29 cellular contexts compared by ENCODE assay signal in the genomic region with DNA sequence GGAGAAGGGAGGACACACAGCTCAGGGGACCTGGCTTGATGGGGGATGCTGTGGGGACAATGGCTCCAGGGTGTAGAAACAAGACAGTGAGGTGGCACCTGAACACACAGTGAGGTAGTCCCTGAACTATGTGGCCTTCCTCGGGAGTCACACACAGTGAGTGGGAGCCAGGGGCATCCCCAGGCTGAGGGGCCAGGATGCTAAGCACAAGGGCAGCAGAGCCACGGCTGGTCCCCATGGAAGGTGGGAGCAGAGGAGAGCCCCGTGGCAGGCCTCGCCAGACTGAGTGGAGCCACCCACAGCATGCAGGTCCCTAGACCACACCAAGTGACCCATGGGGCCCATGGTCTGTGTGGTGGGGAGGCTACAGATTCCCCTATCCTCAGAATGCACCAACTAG. TPM values are rescaled to one million over a fixed set of nuclear protein-coding genes. Genes with fewer than 3 reads are reported as not detected.
DNase-seq lines count a peak whose midpoint lies in the region; ATAC-seq, FAIRE-seq and TF ChIP-seq lines count a peak whose summit lies in the region.
"Had no signal": no experiment of that assay in that cellular context is flagged by ENCODE, and none has a peak within 500 bp of the region (broad histone marks: within the 10 kb centered on the region; RNA-seq: fewer than 3 reads in every experiment).

No MANE protein-coding gene starts in this region.

- H4K20me1 ChIP-seq in DND-41 (ENCODE audit: insufficient read depth, low read length) = no peaks in the 10 kb centered on the region
- no peaks in the 10 kb centered on the region for H4K20me1 ChIP-seq in osteoblast (ENCODE audit: insufficient read depth, low read length)
- H4K20me1 ChIP-seq: BLaER1 had no signal

- peak overlapping the region; percentile 0; the same call in 1 of the 2 replicates for H3K27ac ChIP-seq in DND-41 (ENCODE audit: low read length)
- no peak overlapping the region for H3K27ac ChIP-seq in kidney (ENCODE audit: low read depth in 2 of 2, low read length in 2 of 2)
- H3K27ac ChIP-seq in osteoblast (ENCODE audit: low read depth, low read length) = no peak overlapping the region
- H3K27ac ChIP-seq: BLaER1 had no signal

- H3K4me3 ChIP-seq in DND-41 (ENCODE audit: low read depth in 1 of 2, low read length in 2 of 2) (no peak overlapping the region), kidney (ENCODE audit: low read length in 2 of 2) (no peak overlapping the region), osteoblast (ENCODE audit: insufficient read depth, low read length) (no peak overlapping the region)
- H3K4me3 ChIP-seq: BLaER1, GM12878 had no signal

- H2AFZ ChIP-seq in DND-41 (ENCODE audit: low read depth, low read length) (no peak overlapping the region), osteoblast (ENCODE audit: low read length) (no peak overlapping the region)

- intact Hi-C loops in kidney (cut with DNase I) = loop anchor here (5.0 kb wide), 1 partner anchor 120 kb away; no protein-coding TSS in a partner anchor

- H3K79me2 ChIP-seq in DND-41 (ENCODE audit: insufficient read depth, low read length) (no peaks in the 10 kb centered on the region), osteoblast (ENCODE audit: insufficient read depth, low read length) (no peaks in the 10 kb centered on the region)

- no peaks in the 10 kb centered on the region for H3K27me3 ChIP-seq in DND-41 (ENCODE audit: insufficient read depth, low read length, poor library complexity)
- peaks cover 17% of the 10 kb centered on the region for H3K27me3 ChIP-seq in osteoblast (ENCODE audit: insufficient read depth, low read length)
- H3K27me3 ChIP-seq: BE2C, BLaER1 had no signal

- DNase-seq in DND-41 (no peak), kidney (peak; percentile 71), osteoblast (ENCODE audit: insufficient read length, low spot score, missing footprints) (peak; percentile 54), NAMALWA (ENCODE audit: low spot score) (no peak)
- DNase-seq in stimulated activated CD4-positive, alpha-beta T cell treated with anti-CD3 and anti-CD28 coated beads, Interleukin-12 subunit alpha, Interleukin-12 subunit beta, amount 100 ng/mL, for 4 hours = no peak
- DNase-seq: 8988T; ACHN; BE2C; C1 segment of cervical spinal cord; Calu3; CD4-positive, alpha-beta memory T cell; CD4-positive, CD25-positive, alpha-beta regulatory T cell; CD8-positive, alpha-beta memory T cell; COR-L47; DMS79 treated with DMSO at 0.1 percent for 48 hours; EL; GDM1 had no signal

- peaks cover 28% of the 10 kb centered on the region for H3K4me1 ChIP-seq in DND-41 (ENCODE audit: insufficient read depth, low read length)
- H3K4me1 ChIP-seq in kidney (ENCODE audit: control insufficient read depth in 1 of 2, insufficient read depth in 1 of 2, low read depth in 1 of 2, low read length in 2 of 2) = peaks cover 0 to 2% of the 10 kb centered on the region in 2 donors
- no peaks in the 10 kb centered on the region for H3K4me1 ChIP-seq in osteoblast (ENCODE audit: insufficient read depth, low read length)
- H3K4me1 ChIP-seq: BE2C had no signal

- ATAC-seq in DND-41 (ENCODE audit: insufficient read depth, low read depth) (no peak), HG03521 (IDR thresholded peaks at IDR 0.05; ENCODE audit: unreplicated experiment) (no peak)
- ATAC-seq: GM12878 had no signal

- FAIRE-seq in kidney (lab: Jason Lieb, UNC) = no peak
- FAIRE-seq: A204.1, D721Med, GM12878, GM12892, GM18507 had no signal

- H3K9ac ChIP-seq in DND-41 (ENCODE audit: low read depth, low read length) = no peak overlapping the region
- no peak overlapping the region for H3K9ac ChIP-seq in kidney (ENCODE audit: low read length in 2 of 2)
- H3K9ac ChIP-seq: BLaER1 had no signal

- H3K9me3 ChIP-seq in DND-41 (ENCODE audit: insufficient read depth, low read length, severe bottlenecking) (no peaks in the 10 kb centered on the region), kidney (ENCODE audit: control insufficient read depth in 1 of 2, low read length in 2 of 2) (no peaks in the 10 kb centered on the region), osteoblast (ENCODE audit: low read depth, low read length) (no peaks in the 10 kb centered on the region)
- H3K9me3 ChIP-seq: BE2C, BLaER1 had no signal

- H3K4me2 ChIP-seq in DND-41 (ENCODE audit: insufficient read depth, low read length) = no peak overlapping the region
- no peak overlapping the region for H3K4me2 ChIP-seq in osteoblast (ENCODE audit: insufficient read depth, low read length)
- H3K4me2 ChIP-seq: BLaER1 had no signal

- no peaks in the 10 kb centered on the region for H3K36me3 ChIP-seq in DND-41 (ENCODE audit: insufficient read depth, low read length)
- H3K36me3 ChIP-seq in kidney (ENCODE audit: control insufficient read depth in 1 of 2, insufficient read depth in 2 of 2, low read length in 2 of 2) = no peaks in the 10 kb centered on the region
- H3K36me3 ChIP-seq in osteoblast (ENCODE audit: insufficient read depth, low read length) = no peaks in the 10 kb centered on the region
- H3K36me3 ChIP-seq: BE2C, BLaER1 had no signal

- TF ChIP-seq CTCF in DND-41 (IDR thresholded peaks at IDR 0.05; ENCODE audit: borderline replicate concordance, extremely low read depth, low read length, poor library complexity, severe bottlenecking) (no peak), kidney (IDR thresholded peaks at IDR 0.05; ENCODE audit: borderline replicate concordance, extremely low read depth, insufficient read depth) (no peak), osteoblast (IDR thresholded peaks at IDR 0.05; ENCODE audit: extremely low read depth, low read depth, low read length) (no peak)

RNA-seq across cellular contexts. Expression of gene ABCC8, which starts 26.0 kb away (rescaled TPM):
- total RNA-seq in kidney (1.3 TPM), osteoblast (not detected in 2 replicates)
- 3.2 TPM for polyA plus RNA-seq in kidney (ENCODE audit: insufficient read depth, low read depth, low replicate concordance)
- total RNA-seq: A673; CD4-positive, alpha-beta memory T cell; CD4-positive, CD25-positive, alpha-beta regulatory T cell; CD8-positive, alpha-beta memory T cell; Daoy; GM12878 had no signal
- polyA plus RNA-seq: AG04450; CD14-positive monocyte; CD4-positive, alpha-beta memory T cell; CD4-positive, CD25-positive, alpha-beta regulatory T cell; CD8-positive, alpha-beta memory T cell; GM12878 had no signal

RNA-seq across cellular contexts. Expression of gene USH1C, which starts 41.6 kb away (rescaled TPM):
- total RNA-seq in kidney = 38.6 TPM
- polyA plus RNA-seq in kidney (ENCODE audit: insufficient read depth, low read depth, low replicate concordance) = 107 TPM
- not detected in 2 replicates for total RNA-seq in osteoblast
- total RNA-seq: A673; CD4-positive, alpha-beta memory T cell; CD4-positive, CD25-positive, alpha-beta regulatory T cell; CD8-positive, alpha-beta memory T cell; Daoy; G401; GM12878 had no signal
- polyA plus RNA-seq: AG04450; CD14-positive monocyte; CD4-positive, alpha-beta memory T cell; CD4-positive, CD25-positive, alpha-beta regulatory T cell; CD8-positive, alpha-beta memory T cell; GM12878 had no signal

RNA-seq across cellular contexts. Expression of gene OTOG, which starts 44.4 kb away (rescaled TPM):
- 0.06 TPM for total RNA-seq in kidney
- polyA plus RNA-seq in kidney (ENCODE audit: insufficient read depth, low read depth, low replicate concordance) = not detected
- total RNA-seq in osteoblast = not detected in 2 replicates
- total RNA-seq: A673; Calu3; CD4-positive, alpha-beta memory T cell; CD4-positive, CD25-positive, alpha-beta regulatory T cell; CD8-positive, alpha-beta memory T cell; Daoy; G401; GM12878 had no signal
- polyA plus RNA-seq: AG04450; CD14-positive monocyte; CD4-positive, alpha-beta memory T cell; CD4-positive, CD25-positive, alpha-beta regulatory T cell; CD8-positive, alpha-beta memory T cell; GM12878 had no signal

Comparison
In these comparisons a context has a peak if more than half of its experiments do, and no peak if none do; other contexts are left out.
1. DNase-seq: peak in kidney (single experiment) and osteoblast (single experiment); none in DND-41 (single experiment), NAMALWA (single experiment) and stimulated activated CD4-positive, alpha-beta T cell treated with anti-CD3 and anti-CD28 coated beads, Interleukin-12 subunit alpha, Interleukin-12 subunit beta, amount 100 ng/mL, for 4 hours (single experiment).
2. RNA of gene USH1C, which starts 41.6 kb away (total RNA-seq): 38.6 TPM in kidney (single experiment); not detected in osteoblast; every median in the first group is over 10 times any median in the second.